19 cellular contexts compared by ENCODE assay signal in the genomic region with DNA sequence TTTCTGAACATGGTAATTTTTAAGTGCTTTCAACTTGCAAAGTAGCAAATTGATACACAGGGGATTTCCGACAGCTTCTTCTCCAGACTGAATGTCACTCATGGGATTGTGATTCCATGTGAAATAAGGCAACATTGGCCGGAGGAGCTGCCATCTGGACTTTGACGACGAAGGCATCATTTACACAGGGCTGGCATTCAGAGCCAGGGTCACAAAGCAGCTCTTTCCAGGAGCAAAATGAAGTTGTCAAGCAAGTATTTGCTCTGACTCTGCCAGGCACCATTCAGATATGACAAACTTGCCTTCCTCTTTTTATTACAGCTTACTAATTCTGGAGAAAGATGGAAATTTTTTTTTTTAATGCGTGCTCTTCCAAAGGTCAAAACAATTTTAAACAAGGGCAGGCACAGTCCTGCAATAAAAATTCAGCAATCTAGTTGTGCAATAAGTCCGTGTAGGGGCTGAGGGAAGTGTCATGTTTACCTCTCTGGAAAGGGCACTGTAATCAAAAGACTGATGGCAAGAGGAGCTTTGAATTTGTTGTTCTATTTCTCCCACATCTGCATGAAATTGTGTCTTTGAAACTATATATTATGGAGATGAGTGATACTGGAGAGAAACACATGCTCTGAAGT.
DNase-seq lines count a peak whose midpoint lies in the region; ATAC-seq, FAIRE-seq and TF ChIP-seq lines count a peak whose summit lies in the region.
"Had no signal": no experiment of that assay in that cellular context is flagged by ENCODE, and none has a peak within 500 bp of the region (broad histone marks: within the 10 kb centered on the region; RNA-seq: fewer than 3 reads in every experiment).

No MANE protein-coding gene starts in this region.

- H4K20me1 ChIP-seq in hepatocyte (ENCODE audit: insufficient read depth, poor library complexity, severe bottlenecking), result no peaks in the 10 kb centered on the region
- H4K20me1 ChIP-seq: BLaER1 had no signal

- no peak for TF ChIP-seq CTCF in hepatocyte (IDR thresholded peaks at IDR 0.05; ENCODE audit: poor library complexity)

- peak overlapping the region; percentile 5 for H3K4me2 ChIP-seq in hepatocyte
- H3K4me2 ChIP-seq: BLaER1, PC-9 had no signal

- DNase-seq in HuH-7 (ENCODE audit: low spot score) (peak; percentile 10), adipocyte (ENCODE audit: low read depth) (peak; percentile 40), hepatocyte (ENCODE audit: low spot score) (no peak), retina (peak; percentile 20), HTR-8/SVneo (ENCODE audit: insufficient read length, low spot score) (no peak), HAP-1 (ENCODE audit: low spot score in 2 of 2) (no peak)
- DNase-seq: Karpas-422; MM.1S; NCI-H1417 treated with DMSO at 0.1 percent for 48 hours; NCI-H2029 treated with DMSO at 0.1 percent for 48 hours; NCI-H526; NK-92 treated with Interleukin-12 subunit alpha and Interleukin-12 subunit beta, amount 100 ng/mL, for 24 hours; PC-9 had no signal

- H2AFZ ChIP-seq in hepatocyte, result no peak overlapping the region
- H2AFZ ChIP-seq: PC-9 had no signal

- H3K4me3 ChIP-seq in adipocyte (ENCODE audit: low read length) (no peak overlapping the region), hepatocyte (no peak overlapping the region), HAP-1 (no peak overlapping the region)
- H3K4me3 ChIP-seq: BLaER1, PC-9 had no signal

- no peaks in the 10 kb centered on the region for H3K36me3 ChIP-seq in adipocyte (ENCODE audit: control insufficient read depth, insufficient read depth, low read length, severe bottlenecking)
- H3K36me3 ChIP-seq in hepatocyte (replicated peaks; ENCODE audit: insufficient read depth, low read depth), result no peaks in the 10 kb centered on the region
- H3K36me3 ChIP-seq in HAP-1 (replicated peaks), result no peaks in the 10 kb centered on the region
- H3K36me3 ChIP-seq: BLaER1 had no signal

- in situ Hi-C loops in HAP-1 (cut with MboI; ENCODE audit: low sequenced_read_pairs), result no loop called here

- ATAC-seq in HG03196 (IDR thresholded peaks at IDR 0.05; ENCODE audit: unreplicated experiment) (no peak), HG02588 (IDR thresholded peaks at IDR 0.05; ENCODE audit: unreplicated experiment) (no peak)
- ATAC-seq: HCT116 had no signal

- no peaks in the 10 kb centered on the region for H3K79me2 ChIP-seq in hepatocyte

- H3K4me1 ChIP-seq in adipocyte (ENCODE audit: control insufficient read depth, insufficient read depth, low read length), result peaks cover 10% of the 10 kb centered on the region
- peaks cover 10% of the 10 kb centered on the region for H3K4me1 ChIP-seq in hepatocyte (ENCODE audit: insufficient read depth)
- no peaks in the 10 kb centered on the region for H3K4me1 ChIP-seq in HAP-1
- H3K4me1 ChIP-seq: BLaER1 had no signal

- H3K27me3 ChIP-seq in adipocyte (replicated peaks; ENCODE audit: control insufficient read depth, insufficient read depth, low read length) (no peaks in the 10 kb centered on the region), hepatocyte (no peaks in the 10 kb centered on the region), HAP-1 (ENCODE audit: low read depth) (no peaks in the 10 kb centered on the region)
- H3K27me3 ChIP-seq: BLaER1 had no signal

- 45% methylated on average over 6 of the region's 6 CpGs for WGBS in hepatocyte (ENCODE audit: low lambda C conversion rate, missing lambda C conversion rate)

- no peak overlapping the region for H3K9ac ChIP-seq in adipocyte (ENCODE audit: low read length)
- H3K9ac ChIP-seq: BLaER1 had no signal

- peak overlapping the region; percentile 4 for H3K27ac ChIP-seq in hepatocyte
- H3K27ac ChIP-seq: BLaER1, PC-9 had no signal

- H3K9me3 ChIP-seq in adipocyte (ENCODE audit: control insufficient read depth, low read length) (no peaks in the 10 kb centered on the region), hepatocyte (ENCODE audit: low read depth) (no peaks in the 10 kb centered on the region), HAP-1 (no peaks in the 10 kb centered on the region)

- no peak for FAIRE-seq in HTR-8/SVneo (lab: Jason Lieb, UNC)
- FAIRE-seq: GM12891, GM19239 had no signal

- H3K9me2 ChIP-seq in hepatocyte (replicated peaks; ENCODE audit: insufficient read depth), result no peaks in the 10 kb centered on the region

Comparison
In these comparisons a context has a peak if more than half of its experiments do, and no peak if none do; other contexts are left out.
1. DNase-seq: peak in HuH-7 (single experiment), adipocyte (single experiment) and retina (single experiment); none in hepatocyte (single experiment), HTR-8/SVneo (single experiment) and HAP-1 (0 of 2).